1 cellular context compared by ENCODE assay signal in genomic region chr2:43100883-43101662, GRCh38.
TF ChIP-seq lines count a peak whose summit lies in the region.

No MANE protein-coding gene starts in this region.

TF ChIP-seq in WTC11, 78 proteins besides CTCF, POLR2A, EP300 and RAD21 (continued from another document):
- no peak for TF ChIP-seq SOX15 (CRISPR knock-in tag; IDR thresholded peaks at IDR 0.05)
- TF ChIP-seq CREM (CRISPR knock-in tag; IDR thresholded peaks at IDR 0.05) = 0 out of 2 replicates have a peak, but pooled peaks have one; percentile 39
- TF ChIP-seq FOXP4 (CRISPR knock-in tag; IDR thresholded peaks at IDR 0.05) = no peak
- TF ChIP-seq ZNF423 (CRISPR knock-in tag; IDR thresholded peaks at IDR 0.05) = peak; percentile 87
- no peak for TF ChIP-seq NR2C2 (CRISPR knock-in tag; IDR thresholded peaks at IDR 0.05)
- peak; percentile 49; the same call in 1 of the 2 replicates for TF ChIP-seq ZNF232 (CRISPR knock-in tag; IDR thresholded peaks at IDR 0.05)
- no peak for TF ChIP-seq ESRRA (CRISPR knock-in tag; IDR thresholded peaks at IDR 0.05; ENCODE audit: borderline replicate concordance)
- peak; percentile 43; the same call in 1 of the 2 replicates for TF ChIP-seq SMAD3 (CRISPR knock-in tag; IDR thresholded peaks at IDR 0.05; ENCODE audit: borderline replicate concordance)
- TF ChIP-seq TCF7 (CRISPR knock-in tag; IDR thresholded peaks at IDR 0.05; ENCODE audit: low read depth) = no peak
- peak; percentile 33; the same call in 1 of the 2 replicates for TF ChIP-seq FOXP1 (CRISPR knock-in tag; IDR thresholded peaks at IDR 0.05; ENCODE audit: borderline replicate concordance)
- TF ChIP-seq SP1 (CRISPR knock-in tag; conservative IDR thresholded peaks at IDR 0.05) = no peak; the same call in 1 of the 2 replicates
- no peak for TF ChIP-seq IRF1 (CRISPR knock-in tag; IDR thresholded peaks at IDR 0.05)
- no peak for TF ChIP-seq OVOL2 (CRISPR knock-in tag; IDR thresholded peaks at IDR 0.05; ENCODE audit: borderline replicate concordance)
- TF ChIP-seq ATF3 (CRISPR knock-in tag; conservative IDR thresholded peaks at IDR 0.05) = no peak
